1 cellular context compared by ENCODE assay signal in the genomic region with DNA sequence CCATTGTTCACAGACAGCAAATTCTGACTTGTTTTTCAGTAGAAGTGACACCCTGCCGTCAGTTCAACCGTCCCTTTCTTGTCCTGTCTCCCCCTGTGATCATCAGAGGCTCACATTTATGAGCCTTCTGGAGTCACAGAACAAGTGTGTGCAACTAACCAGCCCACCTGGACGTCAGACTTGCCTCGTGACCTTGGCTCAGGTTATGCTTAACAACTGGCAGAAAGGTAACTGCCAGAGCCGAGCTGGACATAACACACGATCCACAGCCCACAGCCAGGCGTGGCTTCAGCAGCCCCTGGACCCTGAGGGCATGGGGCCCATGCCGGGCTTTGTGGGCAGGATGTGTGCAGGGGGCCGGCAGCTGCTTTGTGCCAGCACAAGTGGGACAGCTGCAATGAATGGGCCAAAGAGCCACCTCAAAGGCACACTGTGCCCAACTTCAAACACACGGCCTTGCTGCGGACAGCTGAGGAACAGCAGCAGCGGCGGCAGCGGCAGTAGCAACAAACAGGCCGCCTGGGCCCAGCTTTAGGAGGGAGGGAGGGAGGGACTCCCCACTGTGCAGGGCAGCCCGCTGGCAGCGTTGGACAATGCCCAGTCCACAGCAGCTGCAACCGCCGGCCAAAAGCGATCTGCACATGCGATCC.
TF ChIP-seq lines count a peak whose summit lies in the region.

No MANE protein-coding gene starts in this region.

TF ChIP-seq in GM23338, 12 proteins besides CTCF, POLR2A, EP300 and RAD21 (continued from another document):
- TF ChIP-seq, protein P1, sequence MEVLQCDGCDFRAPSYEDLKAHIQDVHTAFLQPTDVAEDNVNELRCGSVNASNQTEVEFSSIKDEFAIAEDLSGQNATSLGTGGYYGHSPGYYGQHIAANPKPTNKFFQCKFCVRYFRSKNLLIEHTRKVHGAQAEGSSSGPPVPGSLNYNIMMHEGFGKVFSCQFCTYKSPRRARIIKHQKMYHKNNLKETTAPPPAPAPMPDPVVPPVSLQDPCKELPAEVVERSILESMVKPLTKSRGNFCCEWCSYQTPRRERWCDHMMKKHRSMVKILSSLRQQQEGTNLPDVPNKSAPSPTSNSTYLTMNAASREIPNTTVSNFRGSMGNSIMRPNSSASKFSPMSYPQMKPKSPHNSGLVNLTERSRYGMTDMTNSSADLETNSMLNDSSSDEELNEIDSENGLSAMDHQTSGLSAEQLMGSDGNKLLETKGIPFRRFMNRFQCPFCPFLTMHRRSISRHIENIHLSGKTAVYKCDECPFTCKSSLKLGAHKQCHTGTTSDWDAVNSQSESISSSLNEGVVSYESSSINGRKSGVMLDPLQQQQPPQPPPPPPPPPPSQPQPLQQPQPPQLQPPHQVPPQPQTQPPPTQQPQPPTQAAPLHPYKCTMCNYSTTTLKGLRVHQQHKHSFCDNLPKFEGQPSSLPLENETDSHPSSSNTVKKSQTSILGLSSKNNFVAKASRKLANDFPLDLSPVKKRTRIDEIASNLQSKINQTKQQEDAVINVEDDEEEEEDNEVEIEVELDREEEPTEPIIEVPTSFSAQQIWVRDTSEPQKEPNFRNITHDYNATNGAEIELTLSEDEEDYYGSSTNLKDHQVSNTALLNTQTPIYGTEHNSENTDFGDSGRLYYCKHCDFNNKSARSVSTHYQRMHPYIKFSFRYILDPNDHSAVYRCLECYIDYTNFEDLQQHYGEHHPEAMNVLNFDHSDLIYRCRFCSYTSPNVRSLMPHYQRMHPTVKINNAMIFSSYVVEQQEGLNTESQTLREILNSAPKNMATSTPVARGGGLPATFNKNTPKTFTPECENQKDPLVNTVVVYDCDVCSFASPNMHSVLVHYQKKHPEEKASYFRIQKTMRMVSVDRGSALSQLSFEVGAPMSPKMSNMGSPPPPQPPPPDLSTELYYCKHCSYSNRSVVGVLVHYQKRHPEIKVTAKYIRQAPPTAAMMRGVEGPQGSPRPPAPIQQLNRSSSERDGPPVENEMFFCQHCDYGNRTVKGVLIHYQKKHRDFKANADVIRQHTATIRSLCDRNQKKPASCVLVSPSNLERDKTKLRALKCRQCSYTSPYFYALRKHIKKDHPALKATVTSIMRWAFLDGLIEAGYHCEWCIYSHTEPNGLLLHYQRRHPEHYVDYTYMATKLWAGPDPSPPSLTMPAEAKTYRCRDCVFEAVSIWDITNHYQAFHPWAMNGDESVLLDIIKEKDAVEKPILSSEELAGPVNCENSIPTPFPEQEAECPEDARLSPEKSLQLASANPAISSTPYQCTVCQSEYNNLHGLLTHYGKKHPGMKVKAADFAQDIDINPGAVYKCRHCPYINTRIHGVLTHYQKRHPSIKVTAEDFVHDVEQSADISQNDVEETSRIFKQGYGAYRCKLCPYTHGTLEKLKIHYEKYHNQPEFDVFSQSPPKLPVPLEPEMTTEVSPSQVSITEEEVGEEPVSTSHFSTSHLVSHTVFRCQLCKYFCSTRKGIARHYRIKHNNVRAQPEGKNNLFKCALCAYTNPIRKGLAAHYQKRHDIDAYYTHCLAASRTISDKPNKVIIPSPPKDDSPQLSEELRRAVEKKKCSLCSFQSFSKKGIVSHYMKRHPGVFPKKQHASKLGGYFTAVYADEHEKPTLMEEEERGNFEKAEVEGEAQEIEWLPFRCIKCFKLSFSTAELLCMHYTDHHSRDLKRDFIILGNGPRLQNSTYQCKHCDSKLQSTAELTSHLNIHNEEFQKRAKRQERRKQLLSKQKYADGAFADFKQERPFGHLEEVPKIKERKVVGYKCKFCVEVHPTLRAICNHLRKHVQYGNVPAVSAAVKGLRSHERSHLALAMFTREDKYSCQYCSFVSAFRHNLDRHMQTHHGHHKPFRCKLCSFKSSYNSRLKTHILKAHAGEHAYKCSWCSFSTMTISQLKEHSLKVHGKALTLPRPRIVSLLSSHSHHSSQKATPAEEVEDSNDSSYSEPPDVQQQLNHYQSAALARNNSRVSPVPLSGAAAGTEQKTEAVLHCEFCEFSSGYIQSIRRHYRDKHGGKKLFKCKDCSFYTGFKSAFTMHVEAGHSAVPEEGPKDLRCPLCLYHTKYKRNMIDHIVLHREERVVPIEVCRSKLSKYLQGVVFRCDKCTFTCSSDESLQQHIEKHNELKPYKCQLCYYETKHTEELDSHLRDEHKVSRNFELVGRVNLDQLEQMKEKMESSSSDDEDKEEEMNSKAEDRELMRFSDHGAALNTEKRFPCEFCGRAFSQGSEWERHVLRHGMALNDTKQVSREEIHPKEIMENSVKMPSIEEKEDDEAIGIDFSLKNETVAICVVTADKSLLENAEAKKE (CRISPR knock-in tag; IDR thresholded peaks at IDR 0.05): no peak
- no peak for TF ChIP-seq ZNF114 (CRISPR knock-in tag; IDR thresholded peaks at IDR 0.05)
- TF ChIP-seq JUNB (IDR thresholded peaks at IDR 0.05; ENCODE audit: unreplicated experiment): no peak
- no peak for TF ChIP-seq NANOG (IDR thresholded peaks at IDR 0.05; ENCODE audit: borderline replicate concordance)
- TF ChIP-seq EZH2 (IDR thresholded peaks at IDR 0.05; ENCODE audit: low read depth, unreplicated experiment): no peak
- no peak for TF ChIP-seq STAT1 (IDR thresholded peaks at IDR 0.05; ENCODE audit: unreplicated experiment)
- TF ChIP-seq CREB1 (CRISPR knock-in tag; IDR thresholded peaks at IDR 0.05; ENCODE audit: low read depth): no peak
- TF ChIP-seq, protein P2, sequence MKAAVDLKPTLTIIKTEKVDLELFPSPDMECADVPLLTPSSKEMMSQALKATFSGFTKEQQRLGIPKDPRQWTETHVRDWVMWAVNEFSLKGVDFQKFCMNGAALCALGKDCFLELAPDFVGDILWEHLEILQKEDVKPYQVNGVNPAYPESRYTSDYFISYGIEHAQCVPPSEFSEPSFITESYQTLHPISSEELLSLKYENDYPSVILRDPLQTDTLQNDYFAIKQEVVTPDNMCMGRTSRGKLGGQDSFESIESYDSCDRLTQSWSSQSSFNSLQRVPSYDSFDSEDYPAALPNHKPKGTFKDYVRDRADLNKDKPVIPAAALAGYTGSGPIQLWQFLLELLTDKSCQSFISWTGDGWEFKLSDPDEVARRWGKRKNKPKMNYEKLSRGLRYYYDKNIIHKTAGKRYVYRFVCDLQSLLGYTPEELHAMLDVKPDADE (IDR thresholded peaks at IDR 0.05): no peak
- TF ChIP-seq POLR2AphosphoS5 (IDR thresholded peaks at IDR 0.05; ENCODE audit: low read depth): no peak
- no peak for TF ChIP-seq EZH2phosphoT487 (IDR thresholded peaks at IDR 0.05; ENCODE audit: unreplicated experiment)
- TF ChIP-seq, protein P3, sequence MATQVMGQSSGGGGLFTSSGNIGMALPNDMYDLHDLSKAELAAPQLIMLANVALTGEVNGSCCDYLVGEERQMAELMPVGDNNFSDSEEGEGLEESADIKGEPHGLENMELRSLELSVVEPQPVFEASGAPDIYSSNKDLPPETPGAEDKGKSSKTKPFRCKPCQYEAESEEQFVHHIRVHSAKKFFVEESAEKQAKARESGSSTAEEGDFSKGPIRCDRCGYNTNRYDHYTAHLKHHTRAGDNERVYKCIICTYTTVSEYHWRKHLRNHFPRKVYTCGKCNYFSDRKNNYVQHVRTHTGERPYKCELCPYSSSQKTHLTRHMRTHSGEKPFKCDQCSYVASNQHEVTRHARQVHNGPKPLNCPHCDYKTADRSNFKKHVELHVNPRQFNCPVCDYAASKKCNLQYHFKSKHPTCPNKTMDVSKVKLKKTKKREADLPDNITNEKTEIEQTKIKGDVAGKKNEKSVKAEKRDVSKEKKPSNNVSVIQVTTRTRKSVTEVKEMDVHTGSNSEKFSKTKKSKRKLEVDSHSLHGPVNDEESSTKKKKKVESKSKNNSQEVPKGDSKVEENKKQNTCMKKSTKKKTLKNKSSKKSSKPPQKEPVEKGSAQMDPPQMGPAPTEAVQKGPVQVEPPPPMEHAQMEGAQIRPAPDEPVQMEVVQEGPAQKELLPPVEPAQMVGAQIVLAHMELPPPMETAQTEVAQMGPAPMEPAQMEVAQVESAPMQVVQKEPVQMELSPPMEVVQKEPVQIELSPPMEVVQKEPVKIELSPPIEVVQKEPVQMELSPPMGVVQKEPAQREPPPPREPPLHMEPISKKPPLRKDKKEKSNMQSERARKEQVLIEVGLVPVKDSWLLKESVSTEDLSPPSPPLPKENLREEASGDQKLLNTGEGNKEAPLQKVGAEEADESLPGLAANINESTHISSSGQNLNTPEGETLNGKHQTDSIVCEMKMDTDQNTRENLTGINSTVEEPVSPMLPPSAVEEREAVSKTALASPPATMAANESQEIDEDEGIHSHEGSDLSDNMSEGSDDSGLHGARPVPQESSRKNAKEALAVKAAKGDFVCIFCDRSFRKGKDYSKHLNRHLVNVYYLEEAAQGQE (IDR thresholded peaks at IDR 0.05; ENCODE audit: unreplicated experiment): no peak
